ENCODE assay signal across 17 cellular contexts in the genomic region with DNA sequence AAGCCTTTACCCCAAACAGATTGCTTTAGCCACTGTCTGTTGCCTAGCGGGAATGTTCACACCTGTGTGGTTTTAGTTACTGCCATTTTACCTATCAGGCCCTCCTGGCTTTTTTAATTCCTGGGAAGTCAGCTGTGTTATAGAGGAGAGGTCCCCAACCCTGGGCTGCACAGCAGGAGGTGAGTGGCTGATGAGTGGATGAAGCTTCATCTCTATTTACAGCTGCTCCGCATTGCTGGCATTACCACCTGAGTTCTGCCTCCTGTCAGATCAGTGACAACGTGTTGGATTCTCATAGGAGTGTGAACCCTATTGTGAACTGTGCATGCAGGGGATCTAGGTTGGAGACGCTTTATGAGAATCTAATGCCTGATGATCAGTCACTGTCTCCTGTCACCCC.
DNase-seq lines count a peak whose midpoint lies in the region; ATAC-seq and FAIRE-seq lines count a peak whose summit lies in the region.
"Had no signal": no experiment of that assay in that cellular context is flagged by ENCODE, and none has a peak within 500 bp of the region (broad histone marks: within the 10 kb centered on the region; RNA-seq: fewer than 3 reads in every experiment).

No MANE protein-coding gene starts in this region.

- H3K27ac Mint-ChIP-seq in effector memory CD8-positive, alpha-beta T cell = peak overlapping the region; percentile 25 to 39
- H3K27ac Mint-ChIP-seq in naive thymus-derived CD8-positive, alpha-beta T cell = peak overlapping the region in 6 of 10 donors; percentile 22 to 72 (median 51)
- H3K27ac Mint-ChIP-seq: activated T-helper 1 cell treated with anti-CD3 and anti-CD28 coated beads, Interleukin-12 subunit alpha, Interleukin-12 subunit beta, Interleukin-2, Interleukin-4 antibody, amounts not matched to agents 30 ng/mL and 10 ng/mL and 1 ng/mL, durations not matched to agents 14 hours and 24 hours and 36 hours had no signal

- no peaks in the 10 kb centered on the region for H3K27me3 Mint-ChIP-seq in effector memory CD8-positive, alpha-beta T cell
- H3K27me3 Mint-ChIP-seq in naive thymus-derived CD8-positive, alpha-beta T cell = no peaks in the 10 kb centered on the region

- DNase-seq in Right ventricle myocardium superior (peak; percentile 37), left cardiac atrium (no peak), posterior vena cava (ENCODE audit: low spot score) (no peak), GM19239 (ENCODE audit: insufficient read length, low spot score) (no peak), HCEC 1CT (no peak)
- DNase-seq in effector memory CD8-positive, alpha-beta T cell = no peak
- no peak for DNase-seq in naive thymus-derived CD8-positive, alpha-beta T cell
- DNase-seq: adrenal gland, dermis blood vessel endothelial cell, DMS79 treated with DMSO at 0.1 percent for 48 hours, foreskin keratinocyte, left colon, NCI-H748 treated with DMSO at 0.1 percent for 48 hours, OCI-M1, SIG-M5, T-helper 1 cell had no signal

- H3K4me1 Mint-ChIP-seq in effector memory CD8-positive, alpha-beta T cell (ENCODE audit: low read depth in 2 of 2) = peaks cover 32 to 61% of the 10 kb centered on the region in 2 donors
- peaks cover 25 to 84% (median 67%) of the 10 kb centered on the region in 4 donors for H3K4me1 Mint-ChIP-seq in naive thymus-derived CD8-positive, alpha-beta T cell

- no peak for FAIRE-seq in GM19239 (lab: Jason Lieb, UNC)

- intact Hi-C loops in Right ventricle myocardium superior (cut with DNase I) (no loop called here), left cardiac atrium (cut with DNase I) (no loop called here), posterior vena cava (cut with DNase I) (no loop called here)

- peaks cover 47% of the 10 kb centered on the region for H3K36me3 Mint-ChIP-seq in effector memory CD8-positive, alpha-beta T cell (ENCODE audit: insufficient read depth)
- peaks cover 6 to 74% (median 28%) of the 10 kb centered on the region in 3 donors for H3K36me3 Mint-ChIP-seq in naive thymus-derived CD8-positive, alpha-beta T cell

- POLR2A ChIA-PET in naive thymus-derived CD8-positive, alpha-beta T cell (lab: Charles Lee) = no interaction called here

- ATAC-seq in Right ventricle myocardium superior (ENCODE audit: poor library complexity) (peak; percentile 52), left cardiac atrium (no peak)
- no peak for ATAC-seq in effector memory CD8-positive, alpha-beta T cell (replicated peaks)
- no peak for ATAC-seq in naive thymus-derived CD8-positive, alpha-beta T cell
- ATAC-seq: foreskin keratinocyte, left colon had no signal

- H3K9me3 Mint-ChIP-seq in effector memory CD8-positive, alpha-beta T cell = peaks cover 0 to 3% of the 10 kb centered on the region in 2 donors
- H3K9me3 Mint-ChIP-seq in naive thymus-derived CD8-positive, alpha-beta T cell = peaks cover 0 to 2% (median 0%) of the 10 kb centered on the region in 9 donors
- H3K9me3 Mint-ChIP-seq: activated T-helper 1 cell treated with anti-CD3 and anti-CD28 coated beads, Interleukin-12 subunit alpha, Interleukin-12 subunit beta, Interleukin-2, Interleukin-4 antibody, amounts not matched to agents 30 ng/mL and 10 ng/mL and 1 ng/mL, durations not matched to agents 14 hours and 24 hours and 36 hours had no signal

- H3K4me3 Mint-ChIP-seq in effector memory CD8-positive, alpha-beta T cell = no peak overlapping the region
- peak overlapping the region in 2 of 10 donors; percentile 9 to 24 for H3K4me3 Mint-ChIP-seq in naive thymus-derived CD8-positive, alpha-beta T cell
- H3K4me3 Mint-ChIP-seq: activated T-helper 1 cell treated with anti-CD3 and anti-CD28 coated beads, Interleukin-12 subunit alpha, Interleukin-12 subunit beta, Interleukin-2, Interleukin-4 antibody, amounts not matched to agents 30 ng/mL and 10 ng/mL and 1 ng/mL, durations not matched to agents 14 hours and 24 hours and 36 hours had no signal
